In the genomic region with DNA sequence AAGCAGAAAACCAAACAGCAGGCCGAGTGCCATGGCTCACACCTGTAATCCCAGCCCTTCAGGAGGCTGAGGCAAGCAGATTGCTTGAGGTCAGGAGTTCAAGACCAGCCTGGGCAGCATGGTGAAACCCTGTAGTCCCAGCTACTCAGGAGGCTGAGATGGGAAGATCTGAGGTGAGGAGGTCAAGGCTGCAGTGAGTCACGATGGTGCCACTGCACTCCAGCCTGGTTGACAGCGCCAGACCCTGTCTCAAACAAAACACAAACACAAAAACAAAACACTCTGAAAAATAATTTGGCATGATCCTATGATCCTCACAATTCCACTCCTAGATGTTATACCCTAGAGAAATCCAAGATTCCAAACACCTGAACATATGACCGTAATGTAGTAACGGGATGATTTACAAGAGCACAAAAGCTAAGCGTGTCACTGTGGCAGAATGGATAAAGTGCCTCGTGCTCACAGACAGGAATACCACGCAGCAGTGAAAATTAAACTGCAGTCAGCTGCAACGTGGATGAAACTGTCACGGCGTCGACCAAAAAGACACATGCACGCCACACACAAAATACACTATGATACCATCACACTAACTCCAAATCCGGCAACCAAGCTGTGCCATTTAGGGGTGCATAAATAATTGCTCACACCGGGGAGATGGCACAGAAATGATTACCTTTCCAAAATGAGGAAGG, we compare ENCODE assay signal across 8 cellular contexts. TPM values are rescaled to one million over a fixed set of nuclear protein-coding genes. Genes with fewer than 3 reads are reported as not detected.
A peak's percentile ranks its signal among the peaks of the same experiment; 100 is the strongest.
DNase-seq lines count a peak whose midpoint lies in the region; ATAC-seq, FAIRE-seq and TF ChIP-seq lines count a peak whose summit lies in the region.

No MANE protein-coding gene starts in this region.

- H3K27me3 Mint-ChIP-seq in naive B cell = no peaks in the 10 kb centered on the region

- H3K9me3 Mint-ChIP-seq in naive B cell = no peaks in the 10 kb centered on the region

- no peaks in the 10 kb centered on the region for H3K27me3 ChIP-seq in BE2C

- H3K9me3 ChIP-seq in BE2C = no peaks in the 10 kb centered on the region
- no peaks in the 10 kb centered on the region for H3K9me3 ChIP-seq in KOPT-K1 (ENCODE audit: insufficient read depth, low read length, poor library complexity, severe bottlenecking)

- peak overlapping the region; percentile 95 for H3K27ac ChIP-seq in KOPT-K1 (ENCODE audit: low read depth, low read length, poor library complexity, severe bottlenecking)

- peak overlapping the region; percentile 89 to 98 (median 92) for H3K4me3 Mint-ChIP-seq in naive B cell

- H3K4me3 ChIP-seq in BE2C (ENCODE audit: low read depth, low read length) = peak overlapping the region; percentile 87
- H3K4me3 ChIP-seq in cardiac fibroblast (replicated peaks in 1 of 2; ENCODE audit: low read depth in 2 of 2, low read length in 2 of 2) = peak overlapping the region; percentile 100

- peak overlapping the region; percentile 51 to 95 (median 82) for H3K27ac Mint-ChIP-seq in naive B cell

- peaks cover 32 to 51% (median 47%) of the 10 kb centered on the region in 3 donors for H3K4me1 Mint-ChIP-seq in naive B cell

- peaks cover 8 to 10% of the 10 kb centered on the region in 2 donors for H3K36me3 Mint-ChIP-seq in naive B cell

- DNase-seq in BE2C (no peak), cardiac fibroblast (ENCODE audit: low read depth in 2 of 2) (no peak), naive B cell (no peak), NCI-H774 (lab: John Stamatoyannopoulos, UW) (no peak), H54 (ENCODE audit: insufficient read length, low spot score) (no peak), AML-193 (lab: John Stamatoyannopoulos, UW) (no peak)

- TF ChIP-seq CTCF in BE2C (IDR thresholded peaks at IDR 0.05; ENCODE audit: low read depth, low read length) (no peak), cardiac fibroblast (IDR thresholded peaks at IDR 0.05; ENCODE audit: low read depth, low read length) (no peak)

- no peak for TF ChIP-seq POLR2A in H54 (IDR thresholded peaks at IDR 0.05; ENCODE audit: low read depth, low read length)

- peaks cover 20% of the 10 kb centered on the region for H3K36me3 ChIP-seq in BE2C
- peaks cover 47% of the 10 kb centered on the region for H3K36me3 ChIP-seq in KOPT-K1 (ENCODE audit: insufficient read depth, low read length)

- no peak for FAIRE-seq in H54 (lab: Jason Lieb, UNC)

- ATAC-seq in naive B cell (ENCODE audit: low read depth in 2 of 2) = no peak
- ATAC-seq in GM18870 (IDR thresholded peaks at IDR 0.05; ENCODE audit: unreplicated experiment) = no peak

- H3K4me1 ChIP-seq in BE2C = no peaks in the 10 kb centered on the region

RNA-seq across cellular contexts. Expression of a gene that starts 1.7 kb away (rescaled TPM):
- 102 TPM for polyA plus RNA-seq in BE2C (2012; ENCODE audit: insufficient read depth, insufficient read length, low read depth)
- polyA plus RNA-seq in naive B cell (ENCODE audit: low read depth in 6 of 6) = 10 to 100 TPM; 11.0 to 42.3 (median 25.4) TPM

RNA-seq across cellular contexts. Expression of a gene that starts 52.0 kb away (rescaled TPM):
- 21.3 TPM for polyA plus RNA-seq in BE2C (2012; ENCODE audit: insufficient read depth, insufficient read length, low read depth)
- polyA plus RNA-seq in naive B cell (ENCODE audit: low read depth in 6 of 6) = not detected
